11 cellular contexts compared by ENCODE assay signal in genomic region chr9:84397822-84398221, GRCh38. TPM values are rescaled to one million over a fixed set of nuclear protein-coding genes. Genes with fewer than 3 reads are reported as not detected.
DNase-seq lines count a peak whose midpoint lies in the region; ATAC-seq and TF ChIP-seq lines count a peak whose summit lies in the region.
"Had no signal": no experiment of that assay in that cellular context is flagged by ENCODE, and none has a peak within 500 bp of the region (broad histone marks: within the 10 kb centered on the region; RNA-seq: fewer than 3 reads in every experiment).

No MANE protein-coding gene starts in this region.

- H3K4me3 ChIP-seq in fibroblast of mammary gland (ENCODE audit: control insufficient read depth, low read depth, low read length): no peak overlapping the region
- H3K4me3 ChIP-seq: coronary artery, skin epidermis had no signal

- no peak for TF ChIP-seq CTCF in fibroblast of mammary gland (conservative IDR thresholded peaks at IDR 0.05; ENCODE audit: control insufficient read depth, insufficient read depth, low read depth, low read length)

- DNase-seq in DMS 273 (lab: John Stamatoyannopoulos, UW; ENCODE audit: unreplicated experiment) (peak; percentile 29), DMS 273 treated with DMSO at 0.1 percent for 48 hours (lab: John Stamatoyannopoulos, UW) (no peak), RPMI7951 (ENCODE audit: low read depth) (peak; percentile 63), fibroblast of mammary gland (ENCODE audit: low read depth) (peak; percentile 68), smooth muscle cell of the brain vasculature (ENCODE audit: low read depth, low spot score) (peak; percentile 29), NCI-H446 treated with DMSO at 0.1 percent for 48 hours (lab: John Stamatoyannopoulos, UW) (no peak), left lobe of liver (ENCODE audit: low spot score) (no peak)

- ATAC-seq in left lobe of liver (no peak), GM21825 (IDR thresholded peaks at IDR 0.05; ENCODE audit: unreplicated experiment) (no peak)

RNA-seq across cellular contexts. Expression of gene SLC28A3, which starts 57.3 kb away (rescaled TPM):
- under 0.01 TPM in 1 of 2 replicates, not detected in the other for total RNA-seq in RPMI7951 (2014; rRNA removed; shearing (Covaris generic))
- total RNA-seq in left lobe of liver: 0.10 TPM
- total RNA-seq: SK-MEL-5 had no signal

Comparison
In these comparisons a context has a peak if more than half of its experiments do, and no peak if none do; other contexts are left out.
1. DNase-seq: peak in DMS 273 (single experiment), RPMI7951 (single experiment), fibroblast of mammary gland (single experiment) and smooth muscle cell of the brain vasculature (single experiment); none in DMS 273 treated with DMSO at 0.1 percent for 48 hours (single experiment), NCI-H446 treated with DMSO at 0.1 percent for 48 hours (single experiment) and left lobe of liver (single experiment).